ENCODE assay signal across 15 cellular contexts in the genomic region with DNA sequence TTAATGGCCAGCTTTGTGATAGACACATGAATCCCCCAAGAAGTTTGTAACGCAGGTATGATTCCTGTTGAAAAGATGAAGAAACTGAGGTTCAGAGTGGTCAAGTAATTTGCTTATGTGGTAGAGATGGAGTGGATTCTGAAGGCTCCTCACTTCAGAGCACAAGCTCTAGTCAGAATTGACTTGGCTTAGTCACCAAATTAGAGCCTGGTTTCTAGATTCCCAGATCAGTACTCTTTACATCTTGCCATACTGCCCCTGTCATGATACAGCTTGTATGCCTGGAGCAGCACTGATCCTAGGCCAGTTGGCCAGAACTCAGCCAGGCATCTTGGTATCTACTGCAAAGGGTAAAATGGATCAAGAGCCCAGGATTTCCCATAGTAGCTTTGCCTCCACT.
"Had no signal": no experiment of that assay in that cellular context is flagged by ENCODE, and none has a peak within 500 bp of the region (broad histone marks: within the 10 kb centered on the region; RNA-seq: fewer than 3 reads in every experiment).

No MANE protein-coding gene starts in this region.

- H3K4me2 ChIP-seq: neural progenitor cell had no signal

- H3K9ac ChIP-seq: neural progenitor cell had no signal

- DNase-seq: activated CD4-positive, alpha-beta T cell treated with anti-CD3 and anti-CD28 coated beads, Interleukin-2, amount 50 U/mL, for 1 hour; activated naive CD8-positive, alpha-beta T cell treated with anti-CD3 and anti-CD28 coated beads, Interleukin-2, amount 10 ng/mL, durations not matched to agents 7 days and 5 days; anterior cingulate cortex; brain microvascular endothelial cell; esophagus squamous epithelium; glutamatergic neuron; left colon; lower lobe of right lung; naive B cell; psoas muscle; thyroid gland had no signal

- H3K9me3 ChIP-seq: esophagus squamous epithelium, lower lobe of right lung, psoas muscle, thyroid gland had no signal

- ATAC-seq: activated CD4-positive, CD25-positive, alpha-beta regulatory T cell treated with anti-CD3 and anti-CD28 coated beads, Interleukin-2, amount 50 U/mL, for 24 hours; lower lobe of right lung; psoas muscle; sciatic nerve had no signal

- H3K36me3 ChIP-seq: brain microvascular endothelial cell, esophagus squamous epithelium, lower lobe of right lung, thyroid gland had no signal

- H3K4me3 ChIP-seq: coronary artery, esophagus squamous epithelium, lower lobe of right lung, neural progenitor cell, psoas muscle, thyroid gland had no signal

- H3K27ac ChIP-seq: brain microvascular endothelial cell, coronary artery, esophagus squamous epithelium, lower lobe of right lung, neural progenitor cell, psoas muscle, thyroid gland had no signal

- H2AFZ ChIP-seq: neural progenitor cell had no signal

- H3K4me1 ChIP-seq: esophagus squamous epithelium, lower lobe of right lung, neural progenitor cell, psoas muscle had no signal

- H3K27me3 ChIP-seq: brain microvascular endothelial cell, esophagus squamous epithelium, neural progenitor cell, thyroid gland had no signal
